In genomic region chr4:6301732-6302442, GRCh38 we compare ENCODE assay signal across 1 cellular context.
TF ChIP-seq lines count a peak whose summit lies in the region.

No MANE protein-coding gene starts in this region.

TF ChIP-seq in IMR-90, 13 proteins besides CTCF, POLR2A, EP300 and RAD21:
- TF ChIP-seq USF2 (IDR thresholded peaks at IDR 0.05; ENCODE audit: low read depth, low read length), result no peak
- TF ChIP-seq BHLHE40 (IDR thresholded peaks at IDR 0.05; ENCODE audit: low read depth, low read length), result no peak
- TF ChIP-seq CEBPB (IDR thresholded peaks at IDR 0.05; ENCODE audit: low read depth, low read length), result no peak
- no peak for TF ChIP-seq MAZ (IDR thresholded peaks at IDR 0.05; ENCODE audit: borderline replicate concordance, low read depth, low read length)
- TF ChIP-seq CHD1 (IDR thresholded peaks at IDR 0.05; ENCODE audit: low read depth, low read length), result no peak
- TF ChIP-seq ELK1 (IDR thresholded peaks at IDR 0.05; ENCODE audit: borderline replicate concordance, low read depth, low read length), result no peak
